In genomic region chr7:47100148-47100547, GRCh38 we compare ENCODE assay signal across 17 cellular contexts.
"Had no signal": no experiment of that assay in that cellular context is flagged by ENCODE, and none has a peak within 500 bp of the region (broad histone marks: within the 10 kb centered on the region; RNA-seq: fewer than 3 reads in every experiment).

No MANE protein-coding gene starts in this region.

- H3K4me1 Mint-ChIP-seq: activated CD4-positive, alpha-beta memory T cell treated with anti-CD3 and anti-CD28 coated beads, Interleukin-2, amount 10 ng/mL, durations not matched to agents 7 days and 5 days; activated CD4-positive, alpha-beta T cell treated with anti-CD3 and anti-CD28 coated beads for 36 hours; activated naive CD8-positive, alpha-beta T cell treated with anti-CD3 and anti-CD28 coated beads, Interleukin-2, amount 10 ng/mL, durations not matched to agents 7 days and 5 days had no signal

- H3K9me3 ChIP-seq: adrenal gland had no signal

- H3K4me1 ChIP-seq: adrenal gland, breast epithelium had no signal

- H3K4me3 ChIP-seq: adrenal gland, breast epithelium had no signal

- ATAC-seq: activated CD4-positive, alpha-beta T cell treated with anti-CD3 and anti-CD28 coated beads for 36 hours; activated T-cell treated with anti-CD3 and anti-CD28 coated beads, Interleukin-2, amount 50 U/mL, for 72 hours had no signal

- H3K27me3 ChIP-seq: adrenal gland, breast epithelium had no signal

- H3K36me3 Mint-ChIP-seq: activated naive CD8-positive, alpha-beta T cell treated with anti-CD3 and anti-CD28 coated beads, Interleukin-2, amount 10 ng/mL, durations not matched to agents 7 days and 5 days had no signal

- H3K4me3 Mint-ChIP-seq: activated CD4-positive, alpha-beta memory T cell treated with anti-CD3 and anti-CD28 coated beads, Interleukin-2, amount 10 ng/mL, durations not matched to agents 7 days and 5 days; activated CD4-positive, alpha-beta T cell treated with anti-CD3 and anti-CD28 coated beads for 36 hours; activated naive CD8-positive, alpha-beta T cell treated with anti-CD3 and anti-CD28 coated beads, Interleukin-2, amount 10 ng/mL, durations not matched to agents 7 days and 5 days; activated T-cell treated with anti-CD3 and anti-CD28 coated beads, Interleukin-2, amount 50 U/mL, for 72 hours had no signal

- H3K27ac Mint-ChIP-seq: activated CD4-positive, alpha-beta memory T cell treated with anti-CD3 and anti-CD28 coated beads, Interleukin-2, amount 10 ng/mL, durations not matched to agents 7 days and 5 days; activated CD4-positive, alpha-beta T cell treated with anti-CD3 and anti-CD28 coated beads for 36 hours; activated naive CD8-positive, alpha-beta T cell treated with anti-CD3 and anti-CD28 coated beads, Interleukin-2, amount 10 ng/mL, durations not matched to agents 7 days and 5 days; activated T-cell treated with anti-CD3 and anti-CD28 coated beads, Interleukin-2, amount 50 U/mL, for 72 hours; activated T-helper 2 cell treated with anti-CD3 and anti-CD28 coated beads, Interferon-gamma antibody, Interleukin-2, Interleukin-4, amounts not matched to agents 10 μg/mL and 5 μg/mL and 100 μg/mL, durations not matched to agents 14 hours and 24 hours and 36 hours had no signal

- DNase-seq: activated CD4-positive, alpha-beta memory T cell treated with anti-CD3 and anti-CD28 coated beads, Interleukin-2, amount 10 ng/mL, durations not matched to agents 7 days and 5 days; activated CD4-positive, alpha-beta T cell treated with anti-CD3 and anti-CD28 coated beads, Interleukin-2, amount 50 U/mL, for 1 hour; activated gamma-delta T cell treated with Interleukin-2 at 50 U/mL for 16 hours; activated naive CD4-positive, alpha-beta T cell treated with anti-CD3 and anti-CD28 coated beads, Interleukin-2, amount 50 U/mL, for 16 hours; activated naive CD8-positive, alpha-beta T cell treated with anti-CD3 and anti-CD28 coated beads, Interleukin-2, amount 10 ng/mL, durations not matched to agents 7 days and 5 days; activated T-cell treated with anti-CD3 and anti-CD28 coated beads, Interleukin-2, amount 50 U/mL, for 72 hours; anterior cingulate cortex; caudate nucleus; NCI-H146; NCI-H187 treated with DMSO at 0.1 percent for 48 hours; NCI-H2081 treated with DMSO at 0.1 percent for 48 hours; SIG-M5 had no signal

- H3K27me3 Mint-ChIP-seq: activated CD4-positive, alpha-beta memory T cell treated with anti-CD3 and anti-CD28 coated beads, Interleukin-2, amount 10 ng/mL, durations not matched to agents 7 days and 5 days; activated CD4-positive, alpha-beta T cell treated with anti-CD3 and anti-CD28 coated beads for 36 hours; activated naive CD8-positive, alpha-beta T cell treated with anti-CD3 and anti-CD28 coated beads, Interleukin-2, amount 10 ng/mL, durations not matched to agents 7 days and 5 days had no signal

- H3K27ac ChIP-seq: adrenal gland, breast epithelium, WERI-Rb-1 had no signal

- H3K9me3 Mint-ChIP-seq: activated CD4-positive, alpha-beta memory T cell treated with anti-CD3 and anti-CD28 coated beads, Interleukin-2, amount 10 ng/mL, durations not matched to agents 7 days and 5 days; activated naive CD8-positive, alpha-beta T cell treated with anti-CD3 and anti-CD28 coated beads, Interleukin-2, amount 10 ng/mL, durations not matched to agents 7 days and 5 days; activated T-cell treated with anti-CD3 and anti-CD28 coated beads, Interleukin-2, amount 50 U/mL, for 72 hours; activated T-helper 2 cell treated with anti-CD3 and anti-CD28 coated beads, Interferon-gamma antibody, Interleukin-2, Interleukin-4, amounts not matched to agents 10 μg/mL and 5 μg/mL and 100 μg/mL, durations not matched to agents 14 hours and 24 hours and 36 hours had no signal

- H3K36me3 ChIP-seq: adrenal gland, breast epithelium, WERI-Rb-1 had no signal
